8 cellular contexts compared by ENCODE assay signal in genomic region chr6:151765444-151765886, GRCh38. TPM values are rescaled to one million over a fixed set of nuclear protein-coding genes. Genes with fewer than 3 reads are reported as not detected.
A peak's percentile ranks its signal among the peaks of the same experiment; 100 is the strongest.
DNase-seq lines count a peak whose midpoint lies in the region; ATAC-seq and TF ChIP-seq lines count a peak whose summit lies in the region.

No MANE protein-coding gene starts in this region.

- H3K27me3 ChIP-seq in OCI-LY1 (ENCODE audit: insufficient read depth, low read length) (no peaks in the 10 kb centered on the region), hepatocyte (peaks cover 4% of the 10 kb centered on the region), skeletal muscle satellite cell (ENCODE audit: control insufficient read depth, insufficient read depth, low read length) (no peaks in the 10 kb centered on the region)

- H2AFZ ChIP-seq in OCI-LY1 (ENCODE audit: low read length) (no peak overlapping the region), hepatocyte (no peak overlapping the region)

- H3K4me1 ChIP-seq in OCI-LY1 (ENCODE audit: insufficient read depth, low read length, severe bottlenecking) = no peaks in the 10 kb centered on the region
- H3K4me1 ChIP-seq in hepatocyte (ENCODE audit: insufficient read depth) = no peaks in the 10 kb centered on the region
- H3K4me1 ChIP-seq in skeletal muscle satellite cell (ENCODE audit: control insufficient read depth, insufficient read depth, low read length) = peaks cover 24% of the 10 kb centered on the region

- no peaks in the 10 kb centered on the region for H3F3A ChIP-seq in OCI-LY1 (ENCODE audit: insufficient read depth, low read length)

- H3K27ac ChIP-seq in OCI-LY1 (ENCODE audit: low read depth, low read length, poor library complexity, severe bottlenecking) (no peak overlapping the region), hepatocyte (no peak overlapping the region)

- H3K9me3 ChIP-seq in OCI-LY1 (ENCODE audit: low read length) (no peaks in the 10 kb centered on the region), hepatocyte (ENCODE audit: low read depth) (no peaks in the 10 kb centered on the region), skeletal muscle satellite cell (replicated peaks; ENCODE audit: low read length) (no peaks in the 10 kb centered on the region)

- DNase-seq in ELR (ENCODE audit: low read depth) (peak; percentile 75), HT-29 (ENCODE audit: low spot score) (peak; percentile 74), astrocyte of the hippocampus (ENCODE audit: low read depth, low spot score) (peak; percentile 88), hepatocyte (ENCODE audit: low spot score) (peak; percentile 77), UCSD-AML1 (lab: John Stamatoyannopoulos, UW; ENCODE audit: unreplicated experiment) (no peak)

- H4K20me1 ChIP-seq in OCI-LY1 (ENCODE audit: insufficient read depth, low read length) (no peaks in the 10 kb centered on the region), hepatocyte (ENCODE audit: insufficient read depth, poor library complexity, severe bottlenecking) (no peaks in the 10 kb centered on the region)

- ATAC-seq in GM21447 (IDR thresholded peaks at IDR 0.05; ENCODE audit: unreplicated experiment) = peak; percentile 63

- H3K9ac ChIP-seq in OCI-LY1 (ENCODE audit: low read length) = no peak overlapping the region
- H3K9ac ChIP-seq in skeletal muscle satellite cell (ENCODE audit: low read depth, low read length) = no peak overlapping the region

- peak; percentile 76 for TF ChIP-seq CTCF in OCI-LY1 (IDR thresholded peaks at IDR 0.05; ENCODE audit: low read length)
- TF ChIP-seq CTCF in hepatocyte (IDR thresholded peaks at IDR 0.05; ENCODE audit: poor library complexity) = peak; percentile 82

- 3% methylated on average over 2 of the region's 2 CpGs for WGBS in hepatocyte (ENCODE audit: low lambda C conversion rate, missing lambda C conversion rate)

- H3K79me2 ChIP-seq in OCI-LY1 (ENCODE audit: insufficient read depth, low read length) (no peaks in the 10 kb centered on the region), hepatocyte (no peaks in the 10 kb centered on the region)

- H3K36me3 ChIP-seq in OCI-LY1 (ENCODE audit: insufficient read depth, low read length) = no peaks in the 10 kb centered on the region
- no peaks in the 10 kb centered on the region for H3K36me3 ChIP-seq in hepatocyte (replicated peaks; ENCODE audit: insufficient read depth, low read depth)
- H3K36me3 ChIP-seq in skeletal muscle satellite cell (ENCODE audit: insufficient read depth, low read length) = no peaks in the 10 kb centered on the region

- H3K4me2 ChIP-seq in OCI-LY1 (ENCODE audit: low read length) = no peak overlapping the region
- H3K4me2 ChIP-seq in hepatocyte = no peak overlapping the region
- H3K4me2 ChIP-seq in skeletal muscle satellite cell (ENCODE audit: low read length) = peak overlapping the region; percentile 23

- no peaks in the 10 kb centered on the region for H3K9me2 ChIP-seq in OCI-LY1 (ENCODE audit: low read depth, low read length)
- no peaks in the 10 kb centered on the region for H3K9me2 ChIP-seq in hepatocyte (replicated peaks; ENCODE audit: insufficient read depth)

- H3K4me3 ChIP-seq in OCI-LY1 (ENCODE audit: low read depth, low read length, poor library complexity, severe bottlenecking) = no peak overlapping the region
- no peak overlapping the region for H3K4me3 ChIP-seq in hepatocyte
- no peak overlapping the region for H3K4me3 ChIP-seq in skeletal muscle satellite cell (ENCODE audit: low read length)

RNA-seq across cellular contexts. Expression of gene ESR1, which starts 42.0 kb away (rescaled TPM):
- not detected in 2 replicates for total RNA-seq in HT-29 (2014; rRNA removed; shearing (Covaris generic))
- 0.07 and 0.08 TPM in 2 replicates for total RNA-seq in hepatocyte
- polyA plus RNA-seq in hepatocyte = not detected in 2 replicates
- total RNA-seq in skeletal muscle satellite cell (2012; rRNA removed) = 0.51 and 0.66 TPM in 2 replicates
